ENCODE assay signal across 8 cellular contexts in the genomic region with DNA sequence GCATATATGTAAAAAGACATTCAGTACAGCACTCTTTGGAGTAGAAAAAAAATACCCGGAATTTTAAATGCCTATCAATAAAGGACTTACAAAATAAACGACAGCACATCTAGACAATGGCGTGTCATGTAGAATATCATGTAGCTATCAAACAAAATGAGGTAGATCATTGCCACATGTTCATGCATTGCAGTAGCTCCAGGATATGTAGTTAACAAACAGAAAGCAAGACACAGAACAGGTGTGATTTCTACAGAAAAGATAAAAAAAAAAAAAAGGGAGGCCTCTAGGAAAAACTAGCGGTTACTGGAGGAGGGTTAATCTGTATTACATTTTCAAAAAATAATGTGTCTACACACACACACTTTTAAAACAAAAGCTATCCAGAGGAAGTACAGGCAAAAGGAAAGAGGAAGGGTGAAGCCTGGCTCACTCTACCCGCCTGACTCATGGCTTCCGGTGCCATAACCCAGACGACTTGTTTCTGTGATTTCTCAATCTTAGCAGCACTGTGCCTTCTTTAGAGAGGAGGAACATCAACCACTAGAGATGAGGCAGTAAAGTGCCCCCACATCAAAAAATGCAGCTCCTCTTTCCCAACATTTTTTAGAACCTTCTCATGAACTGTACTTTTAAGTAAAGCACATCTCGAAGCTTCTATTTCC. TPM values are rescaled to one million over a fixed set of nuclear protein-coding genes. Genes with fewer than 3 reads are reported as not detected.
DNase-seq lines count a peak whose midpoint lies in the region; ATAC-seq and TF ChIP-seq lines count a peak whose summit lies in the region.

No MANE protein-coding gene starts in this region.

- H3K36me3 Mint-ChIP-seq in CD14-positive monocyte = peaks cover 22 to 33% of the 10 kb centered on the region in 2 donors
- H3K36me3 Mint-ChIP-seq in WTC11 = no peaks in the 10 kb centered on the region

- no peaks in the 10 kb centered on the region for H3K36me3 ChIP-seq in osteoblast (ENCODE audit: insufficient read depth, low read length)
- no peaks in the 10 kb centered on the region for H3K36me3 ChIP-seq in tibial nerve

- peak overlapping the region; percentile 55 for H3K27ac ChIP-seq in epithelial cell of prostate
- peak overlapping the region; percentile 78 for H3K27ac ChIP-seq in osteoblast (ENCODE audit: low read depth, low read length)
- H3K27ac ChIP-seq in tibial nerve = peak overlapping the region; percentile 38 to 98 (median 78)

- no peaks in the 10 kb centered on the region for H3K9me3 ChIP-seq in osteoblast (ENCODE audit: low read depth, low read length)
- no peaks in the 10 kb centered on the region for H3K9me3 ChIP-seq in tibial nerve

- peak; percentile 96 for ATAC-seq in GM21447 (IDR thresholded peaks at IDR 0.05; ENCODE audit: unreplicated experiment)
- no peak for ATAC-seq in WTC11

- H3K4me1 ChIP-seq in osteoblast (ENCODE audit: insufficient read depth, low read length) = peaks cover 39% of the 10 kb centered on the region
- peaks cover 0 to 66% (median 12%) of the 10 kb centered on the region in 4 donors for H3K4me1 ChIP-seq in tibial nerve

- H3K4me2 ChIP-seq in osteoblast (ENCODE audit: insufficient read depth, low read length) = peak overlapping the region; percentile 65

- H3K4me1 Mint-ChIP-seq in CD14-positive monocyte (peaks cover 50% of the 10 kb centered on the region), WTC11 (peaks cover 3% of the 10 kb centered on the region)

- TF ChIP-seq EP300 in tibial nerve (IDR thresholded peaks at IDR 0.05) = peak; percentile 71 to 95

- H3K79me2 ChIP-seq in osteoblast (ENCODE audit: insufficient read depth, low read length) = peaks cover 18% of the 10 kb centered on the region

- DNase-seq in CD14-positive monocyte (ENCODE audit: low spot score) (peak; percentile 93), KG1 (lab: John Stamatoyannopoulos, UW) (peak; percentile 67), epithelial cell of prostate (ENCODE audit: low read depth, low spot score) (no peak), osteoblast (ENCODE audit: insufficient read length, low spot score, missing footprints) (peak; percentile 86), tibial nerve (ENCODE audit: low spot score in 2 of 2) (peak in 1 of 2 donors; percentile 67), WTC11 (ENCODE audit: low spot score) (no peak)
- DNase-seq in activated CD4-positive, alpha-beta T cell treated with anti-CD3 and anti-CD28 coated beads, Interleukin-2, amount 50 U/mL, for 48 hours = peak; percentile 54 to 68

- TF ChIP-seq CTCF in CD14-positive monocyte (IDR thresholded peaks at IDR 0.05) (no peak), osteoblast (IDR thresholded peaks at IDR 0.05; ENCODE audit: extremely low read depth, low read depth, low read length) (no peak), tibial nerve (IDR thresholded peaks at IDR 0.05) (no peak), WTC11 (IDR thresholded peaks at IDR 0.05) (no peak)

- peak in 1 of 2 donors; percentile 28 for TF ChIP-seq POLR2A in tibial nerve (IDR thresholded peaks at IDR 0.05)

- no peak overlapping the region for H2AFZ ChIP-seq in osteoblast (ENCODE audit: low read length)

- H3K4me3 ChIP-seq in osteoblast (ENCODE audit: insufficient read depth, low read length) (no peak overlapping the region), tibial nerve (peak overlapping the region; percentile 8 to 73 (median 18))

- H3K27ac Mint-ChIP-seq in CD14-positive monocyte (peak overlapping the region; percentile 94 to 98 (median 97)), WTC11 (no peak overlapping the region)

- H3K27me3 ChIP-seq in osteoblast (ENCODE audit: insufficient read depth, low read length) (no peaks in the 10 kb centered on the region), tibial nerve (no peaks in the 10 kb centered on the region)

- H4K20me1 ChIP-seq in osteoblast (ENCODE audit: insufficient read depth, low read length) = no peaks in the 10 kb centered on the region

- intact Hi-C loops in CD14-positive monocyte (cut with micrococcal nuclease) = no loop called here

- peaks cover 0 to 2% (median 0%) of the 10 kb centered on the region in 7 donors for H3K9me3 Mint-ChIP-seq in CD14-positive monocyte
- peaks cover 3% of the 10 kb centered on the region; the same call in 1 of the 2 replicates for H3K9me3 Mint-ChIP-seq in WTC11

- CTCF ChIA-PET in WTC11 (lab: Charles Lee) = interaction anchor here (0.6 kb wide), 1 partner anchor 145 kb away, joined by 6 read pairs; no protein-coding TSS in a partner anchor

- H3K27me3 Mint-ChIP-seq in CD14-positive monocyte (ENCODE audit: low read depth in 3 of 3) (no peaks in the 10 kb centered on the region), WTC11 (ENCODE audit: low read depth) (peaks cover 9% of the 10 kb centered on the region)

- 45 to 52% methylated on average over 8 of the region's 8 CpGs for WGBS in tibial nerve, 2 donors

- POLR2A ChIA-PET in WTC11 (lab: Charles Lee) = no interaction called here

- H3K4me3 Mint-ChIP-seq in CD14-positive monocyte (peak overlapping the region; percentile 44 to 85), WTC11 (no peak overlapping the region)

TF ChIP-seq in WTC11, 78 proteins besides CTCF, POLR2A, EP300 and RAD21:
- no peak for TF ChIP-seq TP53 (CRISPR knock-in tag; IDR thresholded peaks at IDR 0.05)
- TF ChIP-seq, protein P1, sequence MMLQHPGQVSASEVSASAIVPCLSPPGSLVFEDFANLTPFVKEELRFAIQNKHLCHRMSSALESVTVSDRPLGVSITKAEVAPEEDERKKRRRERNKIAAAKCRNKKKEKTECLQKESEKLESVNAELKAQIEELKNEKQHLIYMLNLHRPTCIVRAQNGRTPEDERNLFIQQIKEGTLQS (CRISPR knock-in tag; conservative IDR thresholded peaks at IDR 0.05) = no peak

RNA-seq across cellular contexts. Expression of a gene that starts 6.9 kb away (rescaled TPM):
- 10 to 100 TPM; 30.9 to 31.2 TPM for polyA plus RNA-seq in CD14-positive monocyte
- total RNA-seq in osteoblast (29.0 and 56.0 TPM in 2 replicates), tibial nerve (100 to 1,000 TPM; 126 to 217 (median 159) TPM), WTC11 (2021) (6.7 to 8.0 TPM (median 7.8 TPM) in 3 replicates)

Comparison
In these comparisons a context has a peak if more than half of its experiments do, and no peak if none do; other contexts are left out.
1. DNase-seq: peak in CD14-positive monocyte (single experiment), KG1 (single experiment), activated CD4-positive, alpha-beta T cell treated with anti-CD3 and anti-CD28 coated beads, Interleukin-2, amount 50 U/mL, for 48 hours (2 of 2) and osteoblast (single experiment); none in epithelial cell of prostate (single experiment) and WTC11 (single experiment).
2. Peak in every context shown above with its lines, with median percentiles within 50 percentile points of each other: H3K27ac ChIP-seq.